Comparison of ENCODE assay signal across 8 cellular contexts in the genomic region with DNA sequence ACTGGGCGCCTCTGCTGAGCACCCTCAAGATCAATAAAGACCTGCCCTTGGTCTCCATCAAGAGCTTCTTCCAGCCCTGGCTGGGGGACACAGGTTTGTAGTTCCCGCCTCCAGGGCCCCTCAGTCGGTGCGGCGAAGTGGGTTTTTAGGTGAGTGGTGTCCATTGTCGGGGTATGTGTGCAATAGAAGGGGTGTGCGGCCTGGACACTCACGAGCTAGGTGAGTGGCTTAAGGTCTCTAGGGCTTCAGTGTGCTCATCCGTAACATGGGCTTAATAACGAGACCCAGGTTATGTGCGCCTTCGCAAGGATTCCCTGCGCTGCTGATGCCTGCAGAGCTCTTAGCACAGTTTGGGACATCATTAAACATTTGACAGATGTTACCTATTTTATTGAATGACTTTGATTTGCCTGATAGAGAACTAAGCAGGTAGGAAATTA. TPM values are rescaled to one million over a fixed set of nuclear protein-coding genes. Genes with fewer than 3 reads are reported as not detected.
DNase-seq lines count a peak whose midpoint lies in the region; ATAC-seq and TF ChIP-seq lines count a peak whose summit lies in the region.

No MANE protein-coding gene starts in this region.

- H3K4me3 ChIP-seq in skin epidermis: peak overlapping the region; percentile 61 to 97 (median 73)

- H3K4me1 Mint-ChIP-seq in activated CD8-positive, alpha-beta T cell treated with anti-CD3 and anti-CD28 coated beads for 36 hours (ENCODE audit: low read depth): peaks cover 27% of the 10 kb centered on the region

- no peaks in the 10 kb centered on the region for H3K27me3 Mint-ChIP-seq in activated CD8-positive, alpha-beta T cell treated with anti-CD3 and anti-CD28 coated beads for 36 hours

- peak overlapping the region in 18 of 21 experiments; percentile 55 to 87 (median 81) for H3K27ac ChIP-seq in skin epidermis

- ATAC-seq in GM19455 (IDR thresholded peaks at IDR 0.05; ENCODE audit: unreplicated experiment) (peak; percentile 32), HG03575 (IDR thresholded peaks at IDR 0.05; ENCODE audit: extremely low read depth, insufficient number of reproducible peaks, low FRiP score, unreplicated experiment) (peak; percentile 8)
- peak; percentile 3 for ATAC-seq in activated CD8-positive, alpha-beta T cell treated with anti-CD3 and anti-CD28 coated beads for 36 hours

- intact Hi-C loops in activated CD8-positive, alpha-beta T cell treated with anti-CD3 and anti-CD28 coated beads for 36 hours (cut with micrococcal nuclease): no loop called here

- POLR2A ChIA-PET in activated CD8-positive, alpha-beta T cell treated with anti-CD3 and anti-CD28 coated beads for 36 hours (lab: Charles Lee): interaction anchor here (0.7 to 1.0 kb wide), 4 partner anchors 11 to 1335 kb away, joined by 3 to 5 read pairs (median 3); partner anchors contain the start of genes PSAT1 and TLE4

- CTCF ChIA-PET in activated CD8-positive, alpha-beta T cell treated with anti-CD3 and anti-CD28 coated beads for 36 hours (lab: Charles Lee): interaction anchor here (0.7 to 1.6 kb wide), 4 partner anchors 11 to 60 kb away, joined by 3 to 4 read pairs (median 4); partner anchors contain the start of gene PSAT1

- no peak for TF ChIP-seq CTCF in activated CD8-positive, alpha-beta T cell treated with anti-CD3 and anti-CD28 coated beads for 36 hours (IDR thresholded peaks at IDR 0.05)

- peak overlapping the region; percentile 69 for H3K27ac Mint-ChIP-seq in activated CD8-positive, alpha-beta T cell treated with anti-CD3 and anti-CD28 coated beads for 36 hours

- no peaks in the 10 kb centered on the region for H3K9me3 Mint-ChIP-seq in activated CD8-positive, alpha-beta T cell treated with anti-CD3 and anti-CD28 coated beads for 36 hours

- peak overlapping the region; percentile 91 for H3K4me3 Mint-ChIP-seq in activated CD8-positive, alpha-beta T cell treated with anti-CD3 and anti-CD28 coated beads for 36 hours

- DNase-seq in COLO668 (lab: John Stamatoyannopoulos, UW; ENCODE audit: unreplicated experiment) (peak; percentile 54), hepatic stellate cell (ENCODE audit: low spot score) (peak; percentile 30), hippocampal formation (lab: John Stamatoyannopoulos, UW) (no peak)
- no peak for DNase-seq in activated CD8-positive, alpha-beta T cell treated with anti-CD3 and anti-CD28 coated beads for 36 hours
- DNase-seq in activated CD8-positive, alpha-beta memory T cell treated with anti-CD3 and anti-CD28 coated beads, Interleukin-2, amount 50 U/mL, for 48 hours: no peak

- peaks cover 23% of the 10 kb centered on the region for H3K36me3 Mint-ChIP-seq in activated CD8-positive, alpha-beta T cell treated with anti-CD3 and anti-CD28 coated beads for 36 hours (ENCODE audit: low read depth)

RNA-seq across cellular contexts. Expression of gene CEP78, which starts 0.7 kb away (rescaled TPM):
- 10 to 100 TPM; 37.7 to 40.8 TPM for total RNA-seq in activated CD8-positive, alpha-beta T cell treated with anti-CD3 and anti-CD28 coated beads for 36 hours

Comparison
In these comparisons a context has a peak if more than half of its experiments do, and no peak if none do; other contexts are left out.
1. DNase-seq: peak in COLO668 (single experiment) and hepatic stellate cell (single experiment); none in activated CD8-positive, alpha-beta T cell treated with anti-CD3 and anti-CD28 coated beads for 36 hours (single experiment), hippocampal formation (0 of 2) and activated CD8-positive, alpha-beta memory T cell treated with anti-CD3 and anti-CD28 coated beads, Interleukin-2, amount 50 U/mL, for 48 hours (single experiment).
2. Peak in every context shown above with its lines, with median percentiles within 50 percentile points of each other: ATAC-seq.